In the genomic region with DNA sequence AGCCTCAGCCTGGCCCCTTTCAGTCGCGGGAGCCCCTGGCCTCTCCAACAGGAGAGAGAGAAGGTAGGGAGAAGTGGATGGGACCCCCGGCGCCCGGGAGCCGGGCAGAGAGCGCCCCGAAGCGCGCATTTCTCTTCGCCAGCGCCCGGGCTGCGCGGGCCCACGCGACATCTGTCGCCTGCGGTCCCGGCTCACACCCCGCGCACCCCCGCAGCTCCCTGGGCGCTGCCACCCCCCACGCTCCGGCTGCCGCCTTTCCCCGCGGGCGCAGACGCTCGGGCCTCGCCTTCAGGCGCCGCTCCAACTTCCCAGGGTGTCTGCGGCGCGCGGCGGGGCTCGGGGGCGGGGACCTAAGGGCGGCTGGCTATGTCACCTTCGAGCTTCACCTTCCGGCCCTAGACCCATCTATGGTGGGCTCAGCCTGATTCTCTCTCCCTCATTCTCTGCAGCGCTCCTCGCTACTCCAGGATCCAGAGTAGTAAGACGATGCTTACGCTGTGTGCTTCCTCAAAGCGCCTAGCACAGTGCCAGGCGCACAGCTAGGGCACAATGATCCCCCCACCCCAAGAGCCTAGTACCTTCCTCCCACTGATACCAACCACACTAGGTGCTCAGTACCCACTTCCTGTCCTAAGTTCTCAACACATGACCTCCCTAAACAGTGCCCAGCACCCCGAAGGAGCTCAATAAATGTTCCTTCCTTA, we compare ENCODE assay signal across 9 cellular contexts. TPM values are rescaled to one million over a fixed set of nuclear protein-coding genes. Genes with fewer than 3 reads are reported as not detected.
DNase-seq lines count a peak whose midpoint lies in the region; ATAC-seq and TF ChIP-seq lines count a peak whose summit lies in the region.
"Had no signal": no experiment of that assay in that cellular context is flagged by ENCODE, and none has a peak within 500 bp of the region (broad histone marks: within the 10 kb centered on the region; RNA-seq: fewer than 3 reads in every experiment).

No MANE protein-coding gene starts in this region.

- ATAC-seq in Right ventricle myocardium superior (ENCODE audit: poor library complexity) (no peak), GM18870 (IDR thresholded peaks at IDR 0.05; ENCODE audit: unreplicated experiment) (no peak)
- ATAC-seq in activated CD8-positive, alpha-beta memory T cell treated with anti-CD3 and anti-CD28 coated beads, Interleukin-2, amount 10 ng/mL, durations not matched to agents 7 days and 5 days: peak; percentile 25

- no peak overlapping the region for H3K27ac Mint-ChIP-seq in activated CD8-positive, alpha-beta memory T cell treated with anti-CD3 and anti-CD28 coated beads, Interleukin-2, amount 10 ng/mL, durations not matched to agents 7 days and 5 days

- peak overlapping the region; percentile 63 for H3K4me3 ChIP-seq in left ventricle myocardium inferior
- H3K4me3 ChIP-seq in thymus (ENCODE audit: low read length): peak overlapping the region; percentile 58

- no peaks in the 10 kb centered on the region for H3K36me3 ChIP-seq in left ventricle myocardium inferior
- no peaks in the 10 kb centered on the region for H3K36me3 ChIP-seq in thymus (ENCODE audit: control insufficient read depth, insufficient read depth)

- no peaks in the 10 kb centered on the region for H3K9me3 Mint-ChIP-seq in activated CD8-positive, alpha-beta memory T cell treated with anti-CD3 and anti-CD28 coated beads, Interleukin-2, amount 10 ng/mL, durations not matched to agents 7 days and 5 days (ENCODE audit: low read depth)

- H3K4me1 Mint-ChIP-seq in activated CD8-positive, alpha-beta memory T cell treated with anti-CD3 and anti-CD28 coated beads, Interleukin-2, amount 10 ng/mL, durations not matched to agents 7 days and 5 days: peaks cover 28% of the 10 kb centered on the region

- H3K27me3 Mint-ChIP-seq in activated CD8-positive, alpha-beta memory T cell treated with anti-CD3 and anti-CD28 coated beads, Interleukin-2, amount 10 ng/mL, durations not matched to agents 7 days and 5 days: peaks cover 82% of the 10 kb centered on the region

- peaks cover 4% of the 10 kb centered on the region for H3K9me3 ChIP-seq in left ventricle myocardium inferior (replicated peaks)
- H3K9me3 ChIP-seq in thymus (ENCODE audit: control insufficient read depth): no peaks in the 10 kb centered on the region

- H3K4me1 ChIP-seq in left ventricle myocardium inferior: peaks cover 44% of the 10 kb centered on the region
- H3K4me1 ChIP-seq in thymus (ENCODE audit: control insufficient read depth, insufficient read depth, low read length): peaks cover 22% of the 10 kb centered on the region

- H3K27ac ChIP-seq in left ventricle myocardium inferior (replicated peaks): no peak overlapping the region
- H3K27ac ChIP-seq in thymus (ENCODE audit: low read depth): no peak overlapping the region

- peak overlapping the region; percentile 52 for H3K4me3 Mint-ChIP-seq in activated CD8-positive, alpha-beta memory T cell treated with anti-CD3 and anti-CD28 coated beads, Interleukin-2, amount 10 ng/mL, durations not matched to agents 7 days and 5 days

- intact Hi-C loops in left ventricle myocardium inferior (cut with micrococcal nuclease) (no loop called here), Right ventricle myocardium superior (cut with DNase I) (loop anchor here (5.0 kb wide), 1 partner anchor 177 kb away; no protein-coding TSS in a partner anchor)

- no peak for TF ChIP-seq POLR2A in erythroblast (IDR thresholded peaks at IDR 0.05; ENCODE audit: low read length)

- TF ChIP-seq CTCF in left ventricle myocardium inferior (IDR thresholded peaks at IDR 0.05; ENCODE audit: borderline replicate concordance): no peak

- CTCF ChIA-PET in activated CD8-positive, alpha-beta memory T cell treated with anti-CD3 and anti-CD28 coated beads, Interleukin-2, amount 10 ng/mL, durations not matched to agents 7 days and 5 days (lab: Charles Lee): no interaction called here

- WGBS in thymus: 3% methylated on average over 52 of the region's 52 CpGs

- H3K27me3 ChIP-seq in left ventricle myocardium inferior (ENCODE audit: low read depth) (peaks cover 97% of the 10 kb centered on the region), thymus (ENCODE audit: control insufficient read depth, insufficient read depth) (peaks cover 31% of the 10 kb centered on the region)

- no peak for DNase-seq in left ventricle myocardium inferior
- no peak for DNase-seq in Right ventricle myocardium superior
- DNase-seq in activated CD8-positive, alpha-beta memory T cell treated with anti-CD3 and anti-CD28 coated beads, Interleukin-2, amount 10 ng/mL, durations not matched to agents 7 days and 5 days: no peak
- DNase-seq in islet precursor cell: peak; percentile 66
- no peak for DNase-seq in erythroblast (lab: John Stamatoyannopoulos, UW)
- no peak for DNase-seq in superior temporal gyrus (ENCODE audit: extremely low spot score)
- DNase-seq: T-helper 9 cell had no signal

- no peaks in the 10 kb centered on the region for H3K36me3 Mint-ChIP-seq in activated CD8-positive, alpha-beta memory T cell treated with anti-CD3 and anti-CD28 coated beads, Interleukin-2, amount 10 ng/mL, durations not matched to agents 7 days and 5 days

RNA-seq across cellular contexts. Expression of gene HRK, which starts 1.6 kb away (rescaled TPM):
- total RNA-seq in left ventricle myocardium inferior: 0.77 TPM
- total RNA-seq in Right ventricle myocardium superior: 0.27 TPM
- not detected for total RNA-seq in activated CD8-positive, alpha-beta memory T cell treated with anti-CD3 and anti-CD28 coated beads, Interleukin-2, amount 10 ng/mL, durations not matched to agents 7 days and 5 days
- polyA plus RNA-seq in thymus: 1.9 TPM

RNA-seq across cellular contexts. Expression of gene FBXW8, which starts 31.1 kb away (rescaled TPM):
- 8.5 TPM for total RNA-seq in left ventricle myocardium inferior
- 5.5 TPM for total RNA-seq in Right ventricle myocardium superior
- total RNA-seq in activated CD8-positive, alpha-beta memory T cell treated with anti-CD3 and anti-CD28 coated beads, Interleukin-2, amount 10 ng/mL, durations not matched to agents 7 days and 5 days: 10 to 100 TPM; 11.5 to 12.8 TPM
- polyA plus RNA-seq in thymus: 4.5 TPM
